8 cellular contexts compared by ENCODE assay signal in genomic region chr10:35089641-35090161, GRCh38. TPM values are rescaled to one million over a fixed set of nuclear protein-coding genes. Genes with fewer than 3 reads are reported as not detected.
A peak's percentile ranks its signal among the peaks of the same experiment; 100 is the strongest.
DNase-seq lines count a peak whose midpoint lies in the region; ATAC-seq and TF ChIP-seq lines count a peak whose summit lies in the region.

No MANE protein-coding gene starts in this region.

- H3K27me3 Mint-ChIP-seq in Calu3 (ENCODE audit: unreplicated experiment) = no peaks in the 10 kb centered on the region
- H3K27me3 Mint-ChIP-seq in naive thymus-derived CD4-positive, alpha-beta T cell = peaks cover 0 to 4% (median 0%) of the 10 kb centered on the region in 5 donors

- no peaks in the 10 kb centered on the region for H3K27me3 ChIP-seq in naive thymus-derived CD4-positive, alpha-beta T cell (ENCODE audit: control insufficient read depth in 2 of 2, insufficient read depth in 2 of 2, low read length in 2 of 2)

- TF ChIP-seq CTCF in Calu3 (IDR thresholded peaks at IDR 0.05; ENCODE audit: unreplicated experiment) (no peak), VCaP (conservative IDR thresholded peaks at IDR 0.05) (no peak)

- BruUV-seq in Calu3 (replicated peaks; lab: Mats Ljungman, UMichigan) = no TSS peak

- intact Hi-C loops in Calu3 (cut with micrococcal nuclease; ENCODE audit: unreplicated experiment) = no loop called here
- intact Hi-C loops in naive thymus-derived CD4-positive, alpha-beta T cell (cut with micrococcal nuclease) = loop anchor here (1.0 to 10.0 kb wide), 10 partner anchors 37 to 553 kb away; partner anchors contain the start of genes CCNY (in 2 of the 2), CREM (in 1 of the 2) and FZD8 (in 1 of the 2)

- peak overlapping the region; percentile 85 for H3K4me3 Mint-ChIP-seq in Calu3 (ENCODE audit: low read depth, unreplicated experiment)
- H3K4me3 Mint-ChIP-seq in naive thymus-derived CD4-positive, alpha-beta T cell = peak overlapping the region; percentile 84 to 96 (median 93)

- H3K27ac ChIP-seq in VCaP = peak overlapping the region; percentile 82
- peak overlapping the region; percentile 98 for H3K27ac ChIP-seq in naive thymus-derived CD4-positive, alpha-beta T cell (ENCODE audit: low read depth, low read length)

- ATAC-seq in GM19324 (IDR thresholded peaks at IDR 0.05; ENCODE audit: low FRiP score, unreplicated experiment) (peak; percentile 23), HG03280 (IDR thresholded peaks at IDR 0.05; ENCODE audit: unreplicated experiment) (peak; percentile 23), esophagus mucosa (peak; percentile 30)
- peak; percentile 2 for ATAC-seq in naive thymus-derived CD4-positive, alpha-beta T cell

- no peaks in the 10 kb centered on the region for H3K9me3 ChIP-seq in naive thymus-derived CD4-positive, alpha-beta T cell (ENCODE audit: control insufficient read depth in 2 of 3, low read length in 3 of 3)

- peak overlapping the region; percentile 65 for H3K4me3 ChIP-seq in naive thymus-derived CD4-positive, alpha-beta T cell (ENCODE audit: low read length)

- H3K36me3 ChIP-seq in naive thymus-derived CD4-positive, alpha-beta T cell (ENCODE audit: control insufficient read depth in 2 of 3, insufficient read depth in 3 of 3, low read length in 3 of 3) = peaks cover 0 to 4% (median 0%) of the 10 kb centered on the region in 3 experiments

- POLR2A ChIA-PET in naive thymus-derived CD4-positive, alpha-beta T cell (lab: Charles Lee) = interaction anchor here (1.0 to 2.1 kb wide), 7 partner anchors 31 to 115 kb away, joined by 3 to 22 read pairs (median 4); partner anchors contain the start of gene CREM

- CTCF ChIA-PET in Calu3 (lab: Charles Lee) = interaction anchor here (0.5 to 0.7 kb wide), 2 partner anchors 236 to 896 kb away, joined by 4 read pairs; no protein-coding TSS in a partner anchor
- CTCF ChIA-PET in naive thymus-derived CD4-positive, alpha-beta T cell (lab: Charles Lee) = interaction anchor here (0.5 kb wide), 1 partner anchor 87 kb away, joined by 3 read pairs; no protein-coding TSS in a partner anchor

- DNase-seq in Calu3 (no peak), middle frontal gyrus (ENCODE audit: extremely low spot score, low spot score) (no peak)
- DNase-seq in naive thymus-derived CD4-positive, alpha-beta T cell = peak in 7 of 9 donors; percentile 2 to 48 (median 37)
- DNase-seq in effector CD4-positive, alpha-beta T cell = no peak

- H3K4me1 ChIP-seq in naive thymus-derived CD4-positive, alpha-beta T cell (ENCODE audit: control insufficient read depth in 2 of 2, insufficient read depth in 2 of 2, low read length in 2 of 2) = peaks cover 35 to 42% of the 10 kb centered on the region in 2 donors

- H3K4me1 Mint-ChIP-seq in Calu3 (ENCODE audit: low read depth, unreplicated experiment) = peaks cover 14% of the 10 kb centered on the region
- peaks cover 34 to 56% (median 53%) of the 10 kb centered on the region in 7 donors for H3K4me1 Mint-ChIP-seq in naive thymus-derived CD4-positive, alpha-beta T cell

- no peaks in the 10 kb centered on the region for H3K9me3 Mint-ChIP-seq in Calu3 (ENCODE audit: low read depth, unreplicated experiment)
- H3K9me3 Mint-ChIP-seq in naive thymus-derived CD4-positive, alpha-beta T cell = peaks cover 0 to 5% (median 0%) of the 10 kb centered on the region in 11 donors

- H3K36me3 Mint-ChIP-seq in Calu3 (ENCODE audit: insufficient read depth, unreplicated experiment) = peaks cover 27% of the 10 kb centered on the region
- H3K36me3 Mint-ChIP-seq in naive thymus-derived CD4-positive, alpha-beta T cell = peaks cover 3 to 12% (median 7%) of the 10 kb centered on the region in 5 donors

- peak overlapping the region; percentile 17 for H3K27ac Mint-ChIP-seq in Calu3 (ENCODE audit: unreplicated experiment)
- peak overlapping the region; percentile 80 to 99 (median 95) for H3K27ac Mint-ChIP-seq in naive thymus-derived CD4-positive, alpha-beta T cell

RNA-seq across cellular contexts. Expression of gene CUL2, which starts 0.4 kb away (rescaled TPM):
- total RNA-seq in Calu3 (2022) (35.6 and 37.1 TPM in 2 replicates), esophagus mucosa (21.2 TPM)
- 10 to 100 TPM; 30.9 to 43.7 (median 36.0) TPM for total RNA-seq in naive thymus-derived CD4-positive, alpha-beta T cell
- 10 to 100 TPM; 26.5 to 33.4 TPM for polyA plus RNA-seq in naive thymus-derived CD4-positive, alpha-beta T cell

RNA-seq across cellular contexts. Expression of gene CREM, which starts 36.9 kb away (rescaled TPM):
- total RNA-seq in Calu3 (2022) (19.0 and 20.3 TPM in 2 replicates), esophagus mucosa (8.6 TPM)
- total RNA-seq in naive thymus-derived CD4-positive, alpha-beta T cell = 10 to 100 TPM; 13.3 to 76.2 (median 31.6) TPM
- polyA plus RNA-seq in naive thymus-derived CD4-positive, alpha-beta T cell = 10 to 100 TPM; 19.1 to 19.7 TPM

Comparison
In these comparisons a context has a peak if more than half of its experiments do, and no peak if none do; other contexts are left out.
1. DNase-seq: peak in naive thymus-derived CD4-positive, alpha-beta T cell (7 of 9); none in Calu3 (single experiment), effector CD4-positive, alpha-beta T cell (single experiment) and middle frontal gyrus (single experiment).
2. Peak in every context shown above with its lines, with median percentiles within 50 percentile points of each other: ATAC-seq.